Comparison of ENCODE assay signal across 8 cellular contexts in the genomic region with DNA sequence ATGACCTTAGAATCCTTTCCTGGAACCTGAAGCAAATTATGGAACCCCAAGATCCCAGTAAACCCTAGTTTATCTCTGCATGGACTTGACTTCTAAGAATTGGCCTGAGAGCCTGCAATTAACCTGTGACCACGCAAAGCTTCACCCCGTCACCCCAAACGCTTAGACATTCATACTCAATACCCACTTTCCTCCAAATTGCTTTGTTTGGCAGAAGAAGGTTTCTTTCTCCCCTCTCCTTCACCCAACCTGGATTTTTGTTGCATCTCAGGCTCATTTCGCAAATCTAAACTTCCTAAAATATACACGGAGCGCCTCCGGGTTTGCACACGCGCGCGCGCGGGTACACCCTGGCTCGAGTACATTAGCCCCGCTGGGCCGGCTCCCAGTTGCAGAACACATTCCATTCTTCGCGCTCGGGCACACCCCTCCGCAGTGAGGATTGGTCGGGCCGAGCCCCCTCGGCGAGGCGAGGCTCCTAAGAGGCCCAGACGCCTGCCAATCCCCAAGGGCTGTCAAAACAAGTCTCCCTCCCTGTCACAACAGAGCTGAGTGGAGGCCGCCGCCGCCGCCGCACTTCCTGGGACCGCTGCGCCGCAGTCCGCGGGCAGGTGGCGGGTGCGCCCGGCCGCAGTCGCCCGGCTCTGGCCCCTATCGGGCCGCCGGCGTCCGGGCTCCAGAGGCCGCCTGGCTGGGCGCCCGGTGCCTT. TPM values are rescaled to one million over a fixed set of nuclear protein-coding genes. Genes with fewer than 3 reads are reported as not detected.
DNase-seq lines count a peak whose midpoint lies in the region; ATAC-seq and TF ChIP-seq lines count a peak whose summit lies in the region.

TSS of gene PLCL1 (plus strand) at position 545 of the 709 bp plus-strand sequence.

- H3K27me3 Mint-ChIP-seq in immature natural killer cell (ENCODE audit: low read depth in 3 of 3) = peaks cover 16 to 26% (median 18%) of the 10 kb centered on the region in 3 donors

- H3K36me3 Mint-ChIP-seq in immature natural killer cell = no peaks in the 10 kb centered on the region

- peak within 1 kb of the TSS; percentile 81 to 90 (median 89) for H3K4me3 Mint-ChIP-seq in immature natural killer cell

- H3K9ac ChIP-seq in smooth muscle cell (ENCODE audit: low read depth) = no peak within 1 kb of the TSS

- H3K27ac Mint-ChIP-seq in immature natural killer cell = peak within 1 kb of the TSS in 4 of 6 donors; percentile 6 to 73 (median 56)

- H3K79me2 ChIP-seq in smooth muscle cell (ENCODE audit: low read depth) = no peaks in the 10 kb centered on the region

- no peaks in the 10 kb centered on the region for H3K36me3 ChIP-seq in smooth muscle cell (ENCODE audit: low read depth)

- H2AFZ ChIP-seq in smooth muscle cell (ENCODE audit: low read depth) = peak within 1 kb of the TSS; percentile 83

- ATAC-seq in GM18867 (IDR thresholded peaks at IDR 0.05; ENCODE audit: unreplicated experiment) (peak; percentile 99), HG03103 (IDR thresholded peaks at IDR 0.05; ENCODE audit: low read depth, unreplicated experiment) (peak; percentile 100)

- H3K27me3 ChIP-seq in smooth muscle cell (ENCODE audit: low read depth) = peaks cover 20% of the 10 kb centered on the region

- peak within 1 kb of the TSS; percentile 85 for H3K4me3 ChIP-seq in smooth muscle cell

- no peak for TF ChIP-seq CTCF in smooth muscle cell (IDR thresholded peaks at IDR 0.05; ENCODE audit: borderline replicate concordance, insufficient read depth, poor library complexity, severe bottlenecking)

- peaks cover 0 to 5% (median 0%) of the 10 kb centered on the region in 6 donors for H3K9me3 Mint-ChIP-seq in immature natural killer cell

- peak within 1 kb of the TSS; percentile 100 for H3K4me2 ChIP-seq in smooth muscle cell

- H3F3A ChIP-seq in smooth muscle cell (ENCODE audit: low read depth) = no peaks in the 10 kb centered on the region

- no peaks in the 10 kb centered on the region for H3K9me3 ChIP-seq in smooth muscle cell (replicated peaks; ENCODE audit: low read depth)

- DNase-seq in 8988T (peak; percentile 72), NCI-H2196 (lab: John Stamatoyannopoulos, UW; ENCODE audit: unreplicated experiment) (peak; percentile 73), caudate nucleus (lab: John Stamatoyannopoulos, UW) (peak; percentile 40 to 98 (median 93)), immature natural killer cell (peak; percentile 57 to 82 (median 73)), smooth muscle cell (lab: John Stamatoyannopoulos, UW; ENCODE audit: unreplicated experiment) (peak; percentile 50)
- DNase-seq in activated CD4-positive, CD25-positive, alpha-beta regulatory T cell (lab: John Stamatoyannopoulos, UW) = peak; percentile 72 to 79 (median 77)

- H3K27ac ChIP-seq in caudate nucleus (ENCODE audit: low read depth, low read length) (peak within 1 kb of the TSS; percentile 80), smooth muscle cell (ENCODE audit: low read depth) (no peak within 1 kb of the TSS)

- no peaks in the 10 kb centered on the region for H4K20me1 ChIP-seq in smooth muscle cell (ENCODE audit: low read depth)

- peaks cover 13% of the 10 kb centered on the region for H3K4me1 ChIP-seq in smooth muscle cell (ENCODE audit: low read depth)

- 2% methylated on average over 48 of the region's 50 CpGs for WGBS in smooth muscle cell (ENCODE audit: low lambda C conversion rate)

- H3K4me1 Mint-ChIP-seq in immature natural killer cell = peaks cover 20 to 21% of the 10 kb centered on the region in 2 donors

RNA-seq across cellular contexts. Expression of gene PLCL1, which starts in this region (rescaled TPM):
- under 1 TPM in 2 of 3 donors, not detected in 1; 0.51 to 0.53 TPM for polyA plus RNA-seq in immature natural killer cell
- 1.3 and 2.0 TPM in 2 replicates for total RNA-seq in smooth muscle cell
- polyA plus RNA-seq in smooth muscle cell = 0.64 and 0.87 TPM in 2 replicates

Comparison
In these comparisons a context has a peak if more than half of its experiments do, and no peak if none do; other contexts are left out.
1. Peak in DNase-seq in immature natural killer cell; RNA of the gene not detected or under 1 TPM.